Comparison of ENCODE assay signal across 12 cellular contexts in genomic region chr16:66363196-66363777, GRCh38. TPM values are rescaled to one million over a fixed set of nuclear protein-coding genes. Genes with fewer than 3 reads are reported as not detected.
"Had no signal": no experiment of that assay in that cellular context is flagged by ENCODE, and none has a peak within 500 bp of the region (broad histone marks: within the 10 kb centered on the region; RNA-seq: fewer than 3 reads in every experiment).

No MANE protein-coding gene starts in this region.

- H3K4me3 ChIP-seq: mucosa of descending colon, SJSA1, skin epidermis, transverse colon had no signal

- H3K27me3 ChIP-seq: SJSA1 had no signal

- H3K27ac ChIP-seq: SJSA1 had no signal

- H3K9me3 ChIP-seq: mucosa of descending colon, SJSA1, transverse colon had no signal

- H3K4me3 Mint-ChIP-seq: activated CD4-positive, alpha-beta memory T cell treated with anti-CD3 and anti-CD28 coated beads for 36 hours; activated naive CD8-positive, alpha-beta T cell treated with anti-CD3 and anti-CD28 coated beads for 36 hours; naive thymus-derived CD8-positive, alpha-beta T cell had no signal

- H3K36me3 ChIP-seq: SJSA1, transverse colon had no signal

- H3K36me3 Mint-ChIP-seq: activated CD4-positive, alpha-beta memory T cell treated with anti-CD3 and anti-CD28 coated beads for 36 hours; activated naive CD8-positive, alpha-beta T cell treated with anti-CD3 and anti-CD28 coated beads for 36 hours; naive thymus-derived CD8-positive, alpha-beta T cell had no signal

- H3K27ac Mint-ChIP-seq: activated CD4-positive, alpha-beta memory T cell treated with anti-CD3 and anti-CD28 coated beads for 36 hours; activated naive CD8-positive, alpha-beta T cell treated with anti-CD3 and anti-CD28 coated beads for 36 hours had no signal

- H3K9me3 Mint-ChIP-seq: activated CD4-positive, alpha-beta memory T cell treated with anti-CD3 and anti-CD28 coated beads for 36 hours; activated naive CD8-positive, alpha-beta T cell treated with anti-CD3 and anti-CD28 coated beads for 36 hours; naive thymus-derived CD8-positive, alpha-beta T cell had no signal

- ATAC-seq: naive thymus-derived CD8-positive, alpha-beta T cell had no signal

- H3K4me1 Mint-ChIP-seq: activated naive CD8-positive, alpha-beta T cell treated with anti-CD3 and anti-CD28 coated beads for 36 hours had no signal

- DNase-seq: activated CD4-positive, alpha-beta memory T cell treated with anti-CD3 and anti-CD28 coated beads for 36 hours; activated CD4-positive, alpha-beta T cell treated with anti-CD3 and anti-CD28 coated beads for 1 hour; activated gamma-delta T cell; activated naive CD8-positive, alpha-beta T cell treated with anti-CD3 and anti-CD28 coated beads for 36 hours; activated T-cell treated with anti-CD3 and anti-CD28 coated beads, Interleukin-2, amount 50 U/mL, for 48 hours; naive thymus-derived CD8-positive, alpha-beta T cell; nucleus accumbens; SW 1271; transverse colon had no signal

RNA-seq across cellular contexts. Expression of gene CDH5, which starts 3.2 kb away (rescaled TPM):
- total RNA-seq: activated CD4-positive, alpha-beta memory T cell treated with anti-CD3 and anti-CD28 coated beads for 36 hours; activated naive CD8-positive, alpha-beta T cell treated with anti-CD3 and anti-CD28 coated beads for 36 hours; naive thymus-derived CD8-positive, alpha-beta T cell; SJSA1 had no signal
- polyA plus RNA-seq: naive thymus-derived CD8-positive, alpha-beta T cell had no signal
